In the genomic region with DNA sequence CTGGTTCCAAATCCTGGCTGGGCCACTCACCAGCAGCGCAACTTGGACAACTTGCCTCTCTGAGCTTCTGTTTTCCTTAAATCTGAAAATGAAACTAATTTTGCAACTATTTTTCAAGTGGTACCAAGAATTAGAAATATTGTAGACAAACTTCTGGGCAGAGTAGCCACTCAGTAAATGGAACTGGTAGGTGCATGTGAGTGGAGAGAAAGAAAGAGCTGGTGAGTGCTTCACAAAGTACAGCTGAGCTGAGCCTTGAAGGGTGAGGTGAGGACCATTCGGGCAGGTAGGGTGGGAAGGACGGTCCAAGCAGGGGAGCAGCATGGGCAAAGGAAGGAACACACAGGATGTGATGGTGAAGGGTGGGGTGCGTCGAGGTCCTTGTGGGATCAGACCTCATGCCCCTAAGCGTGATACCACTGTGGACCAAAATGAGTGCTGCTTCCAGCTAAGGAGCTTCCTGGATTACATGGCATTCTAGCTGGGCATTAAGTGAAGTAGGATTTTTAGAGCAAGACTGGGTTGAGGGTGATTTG, we compare ENCODE assay signal across 10 cellular contexts. TPM values are rescaled to one million over a fixed set of nuclear protein-coding genes. Genes with fewer than 3 reads are reported as not detected.
A peak's percentile ranks its signal among the peaks of the same experiment; 100 is the strongest.
DNase-seq lines count a peak whose midpoint lies in the region; ATAC-seq and TF ChIP-seq lines count a peak whose summit lies in the region.
"Had no signal": no experiment of that assay in that cellular context is flagged by ENCODE, and none has a peak within 500 bp of the region (broad histone marks: within the 10 kb centered on the region; RNA-seq: fewer than 3 reads in every experiment).

No MANE protein-coding gene starts in this region.

- H3K4me1 ChIP-seq in colonic mucosa: peaks cover 14% of the 10 kb centered on the region

- no peaks in the 10 kb centered on the region for H3K9me3 Mint-ChIP-seq in central memory CD8-positive, alpha-beta T cell
- H3K9me3 Mint-ChIP-seq in stimulated activated naive B cell treated with anti-CD40 and anti-IgM and Interleukin-4, amounts not matched to agents 10 μg/mL and 1 μg/mL and 100 μg/mL, for 72 hours: no peaks in the 10 kb centered on the region
- no peaks in the 10 kb centered on the region for H3K9me3 Mint-ChIP-seq in MCF 10A (ENCODE audit: unreplicated experiment)

- peak overlapping the region; percentile 69 for H3K4me3 Mint-ChIP-seq in central memory CD8-positive, alpha-beta T cell
- H3K4me3 Mint-ChIP-seq in stimulated activated naive B cell treated with anti-CD40 and anti-IgM and Interleukin-4, amounts not matched to agents 10 μg/mL and 1 μg/mL and 100 μg/mL, for 72 hours: peak overlapping the region; percentile 72 to 76
- H3K4me3 Mint-ChIP-seq in MCF 10A (ENCODE audit: unreplicated experiment): no peak overlapping the region

- no peak overlapping the region for H3K9ac ChIP-seq in colonic mucosa (ENCODE audit: low read depth in 2 of 2, low read length in 2 of 2)

- CTCF ChIA-PET in MCF 10A (lab: Yijun Ruan, JAX): interaction anchor here (0.6 to 1.4 kb wide), 3 partner anchors 16 to 142 kb away, joined by 3 to 6 read pairs (median 4); a partner anchor contains a TSS

- peak overlapping the region; percentile 78 for H3K27ac ChIP-seq in KOPT-K1 (ENCODE audit: low read depth, low read length, poor library complexity, severe bottlenecking)
- no peak overlapping the region for H3K27ac ChIP-seq in colonic mucosa

- H3K27me3 ChIP-seq in colonic mucosa: no peaks in the 10 kb centered on the region
- H3K27me3 ChIP-seq: pancreas had no signal

- peak; percentile 7 for DNase-seq in NOMO-1 treated with DMSO at 0.1 percent for 48 hours (lab: John Stamatoyannopoulos, UW; ENCODE audit: unreplicated experiment)
- DNase-seq in NOMO-1 treated with dmso at 0.1 percent for 144 hours (lab: John Stamatoyannopoulos, UW; ENCODE audit: unreplicated experiment): no peak
- no peak for DNase-seq in central memory CD8-positive, alpha-beta T cell (ENCODE audit: low spot score in 2 of 2)
- DNase-seq in stimulated activated naive B cell treated with anti-CD40 and anti-IgM and Interleukin-4, amounts not matched to agents 10 μg/mL and 1 μg/mL and 100 μg/mL, for 72 hours: no peak
- DNase-seq in colonic mucosa: no peak
- DNase-seq in MCF 10A (ENCODE audit: unreplicated experiment): no peak
- DNase-seq: PC-3 had no signal

- H3K36me3 ChIP-seq in KOPT-K1 (ENCODE audit: insufficient read depth, low read length) (no peaks in the 10 kb centered on the region), colonic mucosa (no peaks in the 10 kb centered on the region)
- H3K36me3 ChIP-seq: pancreas had no signal

- POLR2A ChIA-PET in MCF 10A (lab: Yijun Ruan, JAX): interaction anchor here (0.7 to 4.2 kb wide), 4 partner anchors 9 to 27 kb away, joined by 3 to 20 read pairs (median 4); no protein-coding TSS in a partner anchor

- no TSS peak for BruUV-seq in MCF 10A (replicated peaks; lab: Mats Ljungman, UMichigan)

- peaks cover 33% of the 10 kb centered on the region for H3K4me1 Mint-ChIP-seq in central memory CD8-positive, alpha-beta T cell
- peaks cover 33 to 48% of the 10 kb centered on the region in 2 donors for H3K4me1 Mint-ChIP-seq in stimulated activated naive B cell treated with anti-CD40 and anti-IgM and Interleukin-4, amounts not matched to agents 10 μg/mL and 1 μg/mL and 100 μg/mL, for 72 hours
- H3K4me1 Mint-ChIP-seq in MCF 10A (ENCODE audit: insufficient read depth, unreplicated experiment): no peaks in the 10 kb centered on the region

- no peaks in the 10 kb centered on the region for H3K27me3 Mint-ChIP-seq in central memory CD8-positive, alpha-beta T cell
- no peaks in the 10 kb centered on the region for H3K27me3 Mint-ChIP-seq in stimulated activated naive B cell treated with anti-CD40 and anti-IgM and Interleukin-4, amounts not matched to agents 10 μg/mL and 1 μg/mL and 100 μg/mL, for 72 hours
- H3K27me3 Mint-ChIP-seq in MCF 10A (ENCODE audit: insufficient read depth, unreplicated experiment): no peaks in the 10 kb centered on the region

- no peaks in the 10 kb centered on the region for H3K9me3 ChIP-seq in KOPT-K1 (ENCODE audit: insufficient read depth, low read length, poor library complexity, severe bottlenecking)
- no peaks in the 10 kb centered on the region for H3K9me3 ChIP-seq in colonic mucosa
- H3K9me3 ChIP-seq: pancreas had no signal

- intact Hi-C loops in colonic mucosa (cut with DNase I): no loop called here
- intact Hi-C loops in MCF 10A (cut with micrococcal nuclease): no loop called here

- no peak for TF ChIP-seq CTCF in colonic mucosa (IDR thresholded peaks at IDR 0.05)
- TF ChIP-seq CTCF in MCF 10A (IDR thresholded peaks at IDR 0.05; ENCODE audit: unreplicated experiment): no peak

- H3K4me3 ChIP-seq in colonic mucosa: no peak overlapping the region
- H3K4me3 ChIP-seq: pancreas had no signal

- ATAC-seq in central memory CD8-positive, alpha-beta T cell (replicated peaks; ENCODE audit: extremely low read depth, poor library complexity, severe bottlenecking): peak; percentile 8
- peak; percentile 3 to 6 for ATAC-seq in stimulated activated naive B cell treated with anti-CD40 and anti-IgM and Interleukin-4, amounts not matched to agents 10 μg/mL and 1 μg/mL and 100 μg/mL, for 72 hours (replicated peaks)
- ATAC-seq in HG03025 (IDR thresholded peaks at IDR 0.05; ENCODE audit: low FRiP score, unreplicated experiment): no peak
- ATAC-seq: PC-3 had no signal

- H3K36me3 Mint-ChIP-seq in central memory CD8-positive, alpha-beta T cell (ENCODE audit: insufficient read depth): peaks cover 7% of the 10 kb centered on the region
- peaks cover 0 to 2% of the 10 kb centered on the region in 2 donors for H3K36me3 Mint-ChIP-seq in stimulated activated naive B cell treated with anti-CD40 and anti-IgM and Interleukin-4, amounts not matched to agents 10 μg/mL and 1 μg/mL and 100 μg/mL, for 72 hours
- H3K36me3 Mint-ChIP-seq in MCF 10A (ENCODE audit: insufficient read depth, unreplicated experiment): no peaks in the 10 kb centered on the region

- peak overlapping the region; percentile 95 for H3K27ac Mint-ChIP-seq in central memory CD8-positive, alpha-beta T cell (ENCODE audit: low read depth)
- H3K27ac Mint-ChIP-seq in stimulated activated naive B cell treated with anti-CD40 and anti-IgM and Interleukin-4, amounts not matched to agents 10 μg/mL and 1 μg/mL and 100 μg/mL, for 72 hours: peak overlapping the region; percentile 89
- H3K27ac Mint-ChIP-seq in MCF 10A (ENCODE audit: low read depth, unreplicated experiment): no peak overlapping the region

RNA-seq across cellular contexts. Expression of a gene that starts 14.4 kb away (rescaled TPM):
- 10 to 100 TPM; 17.8 to 22.9 TPM for total RNA-seq in colonic mucosa
- total RNA-seq in MCF 10A (2022): 15.0 and 17.5 TPM in 2 replicates

RNA-seq across cellular contexts. Expression of a gene that starts 43.7 kb away (rescaled TPM):
- 10 to 100 TPM; 55.0 to 56.3 TPM for total RNA-seq in colonic mucosa
- 74.4 and 92.3 TPM in 2 replicates for total RNA-seq in MCF 10A (2022)
